19 cellular contexts compared by ENCODE assay signal in genomic region chr16:50567651-50568050, GRCh38. TPM values are rescaled to one million over a fixed set of nuclear protein-coding genes. Genes with fewer than 3 reads are reported as not detected.
DNase-seq lines count a peak whose midpoint lies in the region; ATAC-seq, FAIRE-seq and TF ChIP-seq lines count a peak whose summit lies in the region.
"Had no signal": no experiment of that assay in that cellular context is flagged by ENCODE, and none has a peak within 500 bp of the region (broad histone marks: within the 10 kb centered on the region; RNA-seq: fewer than 3 reads in every experiment).

No MANE protein-coding gene starts in this region.

- no peak overlapping the region for H2AFZ ChIP-seq in GM12878 (ENCODE audit: control insufficient read depth, low read depth, low read length)

- no peak for TF ChIP-seq POLR2A in GM12878 (IDR thresholded peaks at IDR 0.05; ENCODE audit: low read depth, low read length)

- H3K27ac ChIP-seq in GM12878 (ENCODE audit: control insufficient read depth, insufficient read depth) (no peak overlapping the region), thoracic aorta (peak overlapping the region; percentile 46 to 51)
- H3K27ac ChIP-seq: SJCRH30 had no signal

- no peaks in the 10 kb centered on the region for H3K27me3 Mint-ChIP-seq in mesothelial cell of epicardium (ENCODE audit: low read depth)

- no peaks in the 10 kb centered on the region for H3K9me3 ChIP-seq in GM12878 (replicated peaks; ENCODE audit: control insufficient read depth, insufficient read depth, low read length)
- H3K9me3 ChIP-seq in thoracic aorta: no peaks in the 10 kb centered on the region
- H3K9me3 ChIP-seq: HAP-1, MG63, SJCRH30 had no signal

- H3K9ac ChIP-seq in GM12878 (ENCODE audit: control insufficient read depth, insufficient read depth, low read length): no peak overlapping the region

- no peak for FAIRE-seq in GM12878 (lab: Jason Lieb, UNC)
- FAIRE-seq in frontal cortex (lab: Jason Lieb, UNC): no peak

- no peak for TF ChIP-seq CTCF in GM13977 (IDR thresholded peaks at IDR 0.05; ENCODE audit: extremely low read depth, insufficient read depth, missing control alignments)
- TF ChIP-seq CTCF in GM12878 (IDR thresholded peaks at IDR 0.05 in 2 of 3, conservative IDR thresholded peaks at IDR 0.05 in 1 of 3; ENCODE audit: control insufficient read depth in 2 of 3, extremely low read depth in 1 of 3, insufficient read depth in 1 of 3, low read depth in 3 of 3, low read length in 3 of 3): no peak
- no peak for TF ChIP-seq CTCF in mesothelial cell of epicardium (IDR thresholded peaks at IDR 0.05; ENCODE audit: unreplicated experiment)
- TF ChIP-seq CTCF in thoracic aorta (IDR thresholded peaks at IDR 0.05): no peak
- TF ChIP-seq CTCF in GM10266 (IDR thresholded peaks at IDR 0.05; ENCODE audit: control insufficient read depth, insufficient read depth, low read depth, missing control alignments): no peak

- H3K27ac Mint-ChIP-seq in mesothelial cell of epicardium: peak overlapping the region; percentile 74
- H3K27ac Mint-ChIP-seq: CD14-positive monocyte had no signal

- intact Hi-C loops in GM12878 (cut with micrococcal nuclease; ENCODE audit: unreplicated experiment): no loop called here

- peak; percentile 56 for DNase-seq in GM13977 (ENCODE audit: low spot score)
- no peak for DNase-seq in GM12878 (ENCODE audit: low read depth, low spot score)
- DNase-seq in mesothelial cell of epicardium (ENCODE audit: low spot score in 2 of 2, unreplicated experiment in 2 of 2): no peak
- DNase-seq in thoracic aorta (ENCODE audit: low spot score): no peak
- DNase-seq in frontal cortex (ENCODE audit: low spot score in 2 of 2): no peak
- no peak for DNase-seq in GM10266 (ENCODE audit: extremely low spot score)
- DNase-seq: DMS 273 treated with DMSO at 0.1 percent for 48 hours, IMR-90, Karpas-422, MG63, NCI-H1105 treated with DMSO at 0.1 percent for 48 hours, NCI-H187 treated with DMSO at 0.1 percent for 48 hours, NCI-H446, NCI-H69, OCI-M1, SJCRH30 had no signal

- peaks cover 25% of the 10 kb centered on the region for H3K4me1 Mint-ChIP-seq in mesothelial cell of epicardium
- H3K4me1 Mint-ChIP-seq: CD14-positive monocyte had no signal

- no peak overlapping the region for H3K4me2 ChIP-seq in GM12878 (ENCODE audit: control insufficient read depth, insufficient read depth)

- peaks cover 10% of the 10 kb centered on the region for H3K36me3 Mint-ChIP-seq in mesothelial cell of epicardium
- H3K36me3 Mint-ChIP-seq: CD14-positive monocyte had no signal

- H3K4me3 ChIP-seq in GM12878 (no peak overlapping the region), thoracic aorta (peak overlapping the region; percentile 25)
- H3K4me3 ChIP-seq: HAP-1, MG63, SJCRH30 had no signal

- 87% methylated on average over 5 of the region's 5 CpGs for WGBS in GM12878 (ENCODE audit: insufficient coverage, insufficient replicate concordance, low lambda C conversion rate, missing lambda C conversion rate)

- no peak for TF ChIP-seq EP300 in GM12878 (IDR thresholded peaks at IDR 0.05; ENCODE audit: borderline replicate concordance in 1 of 2, control insufficient read depth in 1 of 2, low read depth in 2 of 2, low read length in 2 of 2)

- H4K20me1 ChIP-seq in GM12878 (ENCODE audit: control insufficient read depth, insufficient read depth): no peaks in the 10 kb centered on the region

- RAD21 ChIA-PET in GM12878 (lab: Charles Lee; ENCODE audit: unreplicated experiment): no interaction called here

- H3K36me3 ChIP-seq in GM12878 (ENCODE audit: control insufficient read depth in 2 of 2, insufficient read depth in 2 of 2, low read length in 1 of 2) (no peaks in the 10 kb centered on the region), thoracic aorta (peaks cover 4% of the 10 kb centered on the region)
- H3K36me3 ChIP-seq: HAP-1, MG63, SJCRH30 had no signal

- POLR2A ChIA-PET in GM12878 (lab: Charles Lee): no interaction called here

- in situ Hi-C loops in GM13977 (cut with MboI; ENCODE audit: low pct_unique_long_range_greater_than_20kb, low sequenced_read_pairs, unreplicated experiment) (no loop called here), GM12878 (cut with MboI) (no loop called here)

- SMC1A ChIA-PET in GM12878 (lab: Charles Lee; ENCODE audit: uncharacterized antibody, unreplicated experiment): interaction anchor here (1.5 kb wide), 1 partner anchor 99 kb away, joined by 3 read pairs; no protein-coding TSS in a partner anchor

- H3K9me3 Mint-ChIP-seq in mesothelial cell of epicardium: no peaks in the 10 kb centered on the region

- H3K27me3 ChIP-seq in GM12878 (replicated peaks in 1 of 2; ENCODE audit: control insufficient read depth in 2 of 2, insufficient read depth in 2 of 2, low read length in 1 of 2) (no peaks in the 10 kb centered on the region), thoracic aorta (replicated peaks; ENCODE audit: insufficient read depth) (no peaks in the 10 kb centered on the region)
- H3K27me3 ChIP-seq: MG63 had no signal

- no peak for TF ChIP-seq RAD21 in GM12878 (IDR thresholded peaks at IDR 0.05; ENCODE audit: insufficient read depth, low read depth, low read length)

- CTCF ChIA-PET in GM12878 (lab: Yijun Ruan, JAX): interaction anchor here (1.0 to 1.1 kb wide), 2 partner anchors 21 to 179 kb away, joined by 3 read pairs; no protein-coding TSS in a partner anchor

- BruUV-seq in GM12878 (replicated peaks; lab: Mats Ljungman, UMichigan): no TSS peak

- H3K4me1 ChIP-seq in GM12878 (ENCODE audit: control insufficient read depth, insufficient read depth, low read length) (no peaks in the 10 kb centered on the region; the same call in 1 of the 2 replicates), thoracic aorta (ENCODE audit: control insufficient read depth in 1 of 2, low read depth in 2 of 2) (peaks cover 12 to 48% of the 10 kb centered on the region in 2 donors)
- H3K4me1 ChIP-seq: HAP-1, SJCRH30 had no signal

- ATAC-seq in GM12878 (no peak), thoracic aorta (ENCODE audit: insufficient number of reproducible peaks, low FRiP score, low read depth) (peak; percentile 56), HG03460 (IDR thresholded peaks at IDR 0.05; ENCODE audit: unreplicated experiment) (no peak)

- no peaks in the 10 kb centered on the region for H3K79me2 ChIP-seq in GM12878 (ENCODE audit: control insufficient read depth, insufficient read depth, low read length)

- no peak overlapping the region for H3K4me3 Mint-ChIP-seq in mesothelial cell of epicardium
- H3K4me3 Mint-ChIP-seq: CD14-positive monocyte had no signal

TF ChIP-seq in GM12878, 131 proteins besides CTCF, POLR2A, EP300 and RAD21:
- no peak for TF ChIP-seq CHD2 (IDR thresholded peaks at IDR 0.05; ENCODE audit: borderline replicate concordance, low read depth, low read length)
- peak; percentile 46; the same call in 1 of the 2 replicates for TF ChIP-seq PKNOX1 (IDR thresholded peaks at IDR 0.05)

RNA-seq across cellular contexts. Expression of gene NKD1, which starts 19.5 kb away (rescaled TPM):
- total RNA-seq in GM12878 (2013; cell fraction: nucleolus; rRNA removed): 0.51 and 0.69 TPM in 2 replicates
- total RNA-seq in GM12878 (2014; rRNA removed) (under 0.01 and 0.05 TPM in 2 replicates), GM12878 (2014; rRNA removed; fragmentation: Illumina TruSeq; extraction: Trizol) (under 0.01 TPM in 2 replicates), GM12878 (2021) (0.43 and 0.49 TPM in 2 replicates), mesothelial cell of epicardium (60.1 to 63.0 TPM (median 61.5 TPM) in 3 replicates), thoracic aorta (10 to 100 TPM; 30.2 to 41.7 TPM), frontal cortex (2.4 TPM)
- 0.04 TPM for polyA plus RNA-seq in GM12878 (2011; ENCODE audit: low read depth)
- polyA plus RNA-seq in GM12878 (2011; rRNA removed) (0.01 and 0.07 TPM in 2 replicates), GM12878 (2014; fragmentation: Illumina TruSeq; extraction: Trizol) (0.01 and 0.02 TPM in 2 replicates), GM12878 (2014; fragmentation: Nextera tagmentation; extraction: Ambion mirVana) (under 1 TPM in 1 of 2 experiments, not detected in 1; under 0.01 TPM), GM12878 (2014; rRNA removed) (0.29 and 0.42 TPM in 2 replicates), GM12878 (2016; fragmentation: Nextera tagmentation; extraction: Ambion mirVana) (under 1 TPM in 1 of 2 experiments, not detected in 1; 0.15 TPM)
- 0.01 and 0.13 TPM in 2 replicates for polyA plus RNA-seq in GM12878 (2011; cell fraction: cytosol; rRNA removed)
- polyA plus RNA-seq in GM12878 (2011; cell fraction: nucleus; rRNA removed): 0.07 and 0.19 TPM in 2 replicates
- polyA plus RNA-seq in GM12878 (2012): 0.06 and 0.07 TPM in 2 replicates
- under 0.01 and 0.07 TPM in 2 replicates for polyA minus RNA-seq in GM12878 (2011; rRNA and poly(A)+ RNA removed)
- not detected in 2 replicates for polyA minus RNA-seq in GM12878 (2011; cell fraction: cytosol; rRNA and poly(A)+ RNA removed)
- under 0.01 and 0.10 TPM in 2 replicates for polyA minus RNA-seq in GM12878 (2011; cell fraction: nucleus; rRNA and poly(A)+ RNA removed)
- total RNA-seq: IMR-90 had no signal
- polyA plus RNA-seq: CD14-positive monocyte, IMR-90 had no signal
